4 cellular contexts compared by ENCODE assay signal in genomic region chr22:48600681-48601080, GRCh38.
"Had no signal": no experiment of that assay in that cellular context is flagged by ENCODE, and none has a peak within 500 bp of the region (broad histone marks: within the 10 kb centered on the region; RNA-seq: fewer than 3 reads in every experiment).

No MANE protein-coding gene starts in this region.

- H3K27ac Mint-ChIP-seq: GM23338 had no signal

- H3K4me3 Mint-ChIP-seq: GM23338, H9 had no signal

- H3K4me1 Mint-ChIP-seq: GM23338, H9 had no signal

- H2AFZ ChIP-seq: GM23338 had no signal

- DNase-seq: H9, HCEC 1CT, IMR-90 had no signal

- H3K4me3 ChIP-seq: GM23338 had no signal

- ATAC-seq: GM23338 had no signal

- H3K4me2 ChIP-seq: GM23338 had no signal
